In the genomic region with DNA sequence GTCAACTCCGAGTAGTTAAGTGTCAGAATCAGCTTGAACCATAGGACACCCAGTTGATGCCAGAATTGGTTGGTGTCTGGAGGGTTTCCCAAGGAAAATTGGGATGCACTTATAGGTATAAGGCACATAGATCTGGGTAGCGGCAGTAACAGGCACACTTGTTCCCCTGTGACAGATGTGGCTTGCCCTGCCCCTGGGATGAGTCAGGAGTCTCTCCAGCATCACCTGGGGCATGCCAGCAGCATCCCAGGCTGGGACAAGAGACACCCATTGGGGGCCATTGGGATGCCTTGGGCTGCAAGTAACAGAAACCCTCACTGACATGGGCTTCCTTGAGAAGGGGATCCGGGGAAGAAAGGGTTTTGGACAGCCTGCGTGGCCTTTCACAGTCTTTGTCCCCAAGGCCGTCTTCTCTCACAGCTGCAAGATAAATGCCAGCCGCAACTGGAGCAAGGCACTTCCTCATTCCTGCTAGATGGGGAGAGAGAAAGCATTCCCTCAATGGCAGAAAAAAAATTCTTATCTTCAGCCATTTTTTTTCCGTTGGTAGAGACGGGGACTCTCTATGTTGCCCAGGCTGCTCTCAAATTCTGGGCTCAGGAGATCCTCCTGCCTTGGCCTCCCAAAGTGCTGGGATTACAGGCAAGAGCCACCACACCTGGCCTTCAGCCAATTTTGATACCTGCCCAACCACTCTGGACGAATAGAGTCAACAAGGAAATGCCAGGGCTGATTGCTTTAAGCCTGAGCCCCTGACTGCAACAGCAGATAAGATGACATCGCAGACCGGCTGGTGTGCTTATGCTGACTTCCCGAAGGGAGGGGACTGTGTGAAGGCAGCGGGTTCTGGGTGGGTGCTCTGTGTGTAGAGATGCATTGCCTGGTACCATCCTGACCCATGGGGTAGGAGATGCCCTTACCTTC, we compare ENCODE assay signal across 1 cellular context.
A peak's percentile ranks its signal among the peaks of the same experiment; 100 is the strongest.
TF ChIP-seq lines count a peak whose summit lies in the region.

No MANE protein-coding gene starts in this region.

TF ChIP-seq in K562, 482 proteins besides CTCF, POLR2A, EP300 and RAD21 (continued from another document and continues in another):
- no peak for TF ChIP-seq ARID4B (CRISPR knock-in tag; IDR thresholded peaks at IDR 0.05)
- TF ChIP-seq BRCA1 (IDR thresholded peaks at IDR 0.05): no peak
- TF ChIP-seq BRCA1 (CRISPR knock-in tag; IDR thresholded peaks at IDR 0.05): no peak
- TF ChIP-seq HLTF (IDR thresholded peaks at IDR 0.05): no peak
- TF ChIP-seq SRSF1 (IDR thresholded peaks at IDR 0.05; ENCODE audit: low read depth, low read length): no peak
- TF ChIP-seq, protein P1, sequence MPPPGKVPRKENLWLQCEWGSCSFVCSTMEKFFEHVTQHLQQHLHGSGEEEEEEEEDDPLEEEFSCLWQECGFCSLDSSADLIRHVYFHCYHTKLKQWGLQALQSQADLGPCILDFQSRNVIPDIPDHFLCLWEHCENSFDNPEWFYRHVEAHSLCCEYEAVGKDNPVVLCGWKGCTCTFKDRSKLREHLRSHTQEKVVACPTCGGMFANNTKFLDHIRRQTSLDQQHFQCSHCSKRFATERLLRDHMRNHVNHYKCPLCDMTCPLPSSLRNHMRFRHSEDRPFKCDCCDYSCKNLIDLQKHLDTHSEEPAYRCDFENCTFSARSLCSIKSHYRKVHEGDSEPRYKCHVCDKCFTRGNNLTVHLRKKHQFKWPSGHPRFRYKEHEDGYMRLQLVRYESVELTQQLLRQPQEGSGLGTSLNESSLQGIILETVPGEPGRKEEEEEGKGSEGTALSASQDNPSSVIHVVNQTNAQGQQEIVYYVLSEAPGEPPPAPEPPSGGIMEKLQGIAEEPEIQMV (tag; conservative IDR thresholded peaks at IDR 0.05; ENCODE audit: low read depth): no peak
- TF ChIP-seq POLR2B (IDR thresholded peaks at IDR 0.05; ENCODE audit: low read depth, partially characterized antibody): no peak
- TF ChIP-seq PTRF (tag; IDR thresholded peaks at IDR 0.05): no peak
- TF ChIP-seq DIDO1 (tag; IDR thresholded peaks at IDR 0.05; ENCODE audit: low read depth): no peak
- TF ChIP-seq MBD2 (IDR thresholded peaks at IDR 0.05; ENCODE audit: borderline replicate concordance, low read depth): no peak
- TF ChIP-seq PREB (CRISPR knock-in tag; IDR thresholded peaks at IDR 0.05): no peak
- no peak for TF ChIP-seq TGIF2 (CRISPR knock-in tag; IDR thresholded peaks at IDR 0.05)
- TF ChIP-seq CC2D1A (IDR thresholded peaks at IDR 0.05): no peak
- TF ChIP-seq HDAC3 (IDR thresholded peaks at IDR 0.05; ENCODE audit: borderline replicate concordance, partially characterized antibody): peak; percentile 27
- TF ChIP-seq ZNF12 (CRISPR knock-in tag; IDR thresholded peaks at IDR 0.05): no peak
- no peak for TF ChIP-seq ZNF518B (CRISPR knock-in tag; IDR thresholded peaks at IDR 0.05)
- no peak; the same call in 1 of the 2 replicates for TF ChIP-seq ZNF311 (CRISPR knock-in tag; IDR thresholded peaks at IDR 0.05)
- TF ChIP-seq ZNF143 (CRISPR knock-in tag; IDR thresholded peaks at IDR 0.05): no peak
- no peak for TF ChIP-seq MECOM (CRISPR knock-in tag; IDR thresholded peaks at IDR 0.05)
- TF ChIP-seq ZBTB11 (CRISPR knock-in tag; IDR thresholded peaks at IDR 0.05): peak in 1 of 3 experiments; percentile 28; a peak in 1 of 6 replicates
- no peak for TF ChIP-seq ZNF134 (CRISPR knock-in tag; conservative IDR thresholded peaks at IDR 0.05)
- TF ChIP-seq TFAM (CRISPR knock-in tag; conservative IDR thresholded peaks at IDR 0.05): no peak
- TF ChIP-seq, protein P2, sequence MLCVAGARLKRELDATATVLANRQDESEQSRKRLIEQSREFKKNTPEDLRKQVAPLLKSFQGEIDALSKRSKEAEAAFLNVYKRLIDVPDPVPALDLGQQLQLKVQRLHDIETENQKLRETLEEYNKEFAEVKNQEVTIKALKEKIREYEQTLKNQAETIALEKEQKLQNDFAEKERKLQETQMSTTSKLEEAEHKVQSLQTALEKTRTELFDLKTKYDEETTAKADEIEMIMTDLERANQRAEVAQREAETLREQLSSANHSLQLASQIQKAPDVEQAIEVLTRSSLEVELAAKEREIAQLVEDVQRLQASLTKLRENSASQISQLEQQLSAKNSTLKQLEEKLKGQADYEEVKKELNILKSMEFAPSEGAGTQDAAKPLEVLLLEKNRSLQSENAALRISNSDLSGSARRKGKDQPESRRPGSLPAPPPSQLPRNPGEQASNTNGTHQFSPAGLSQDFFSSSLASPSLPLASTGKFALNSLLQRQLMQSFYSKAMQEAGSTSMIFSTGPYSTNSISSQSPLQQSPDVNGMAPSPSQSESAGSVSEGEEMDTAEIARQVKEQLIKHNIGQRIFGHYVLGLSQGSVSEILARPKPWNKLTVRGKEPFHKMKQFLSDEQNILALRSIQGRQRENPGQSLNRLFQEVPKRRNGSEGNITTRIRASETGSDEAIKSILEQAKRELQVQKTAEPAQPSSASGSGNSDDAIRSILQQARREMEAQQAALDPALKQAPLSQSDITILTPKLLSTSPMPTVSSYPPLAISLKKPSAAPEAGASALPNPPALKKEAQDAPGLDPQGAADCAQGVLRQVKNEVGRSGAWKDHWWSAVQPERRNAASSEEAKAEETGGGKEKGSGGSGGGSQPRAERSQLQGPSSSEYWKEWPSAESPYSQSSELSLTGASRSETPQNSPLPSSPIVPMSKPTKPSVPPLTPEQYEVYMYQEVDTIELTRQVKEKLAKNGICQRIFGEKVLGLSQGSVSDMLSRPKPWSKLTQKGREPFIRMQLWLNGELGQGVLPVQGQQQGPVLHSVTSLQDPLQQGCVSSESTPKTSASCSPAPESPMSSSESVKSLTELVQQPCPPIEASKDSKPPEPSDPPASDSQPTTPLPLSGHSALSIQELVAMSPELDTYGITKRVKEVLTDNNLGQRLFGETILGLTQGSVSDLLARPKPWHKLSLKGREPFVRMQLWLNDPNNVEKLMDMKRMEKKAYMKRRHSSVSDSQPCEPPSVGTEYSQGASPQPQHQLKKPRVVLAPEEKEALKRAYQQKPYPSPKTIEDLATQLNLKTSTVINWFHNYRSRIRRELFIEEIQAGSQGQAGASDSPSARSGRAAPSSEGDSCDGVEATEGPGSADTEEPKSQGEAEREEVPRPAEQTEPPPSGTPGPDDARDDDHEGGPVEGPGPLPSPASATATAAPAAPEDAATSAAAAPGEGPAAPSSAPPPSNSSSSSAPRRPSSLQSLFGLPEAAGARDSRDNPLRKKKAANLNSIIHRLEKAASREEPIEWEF (CRISPR knock-in tag; IDR thresholded peaks at IDR 0.05): no peak
- peak; percentile 44; the same call in 1 of the 2 replicates for TF ChIP-seq MYNN (IDR thresholded peaks at IDR 0.05)
- no peak for TF ChIP-seq MYNN (CRISPR knock-in tag; IDR thresholded peaks at IDR 0.05)
- TF ChIP-seq MAFF (IDR thresholded peaks at IDR 0.05; ENCODE audit: low read length): no peak
- no peak for TF ChIP-seq PURB (CRISPR knock-in tag; IDR thresholded peaks at IDR 0.05; ENCODE audit: low read depth)
- no peak for TF ChIP-seq ETV5 (CRISPR knock-in tag; IDR thresholded peaks at IDR 0.05; ENCODE audit: low read depth)
- TF ChIP-seq ZNF764 (CRISPR knock-in tag; IDR thresholded peaks at IDR 0.05; ENCODE audit: low read depth): no peak
- TF ChIP-seq ZNF395 (CRISPR knock-in tag; IDR thresholded peaks at IDR 0.05): no peak
- TF ChIP-seq DDX20 (tag; IDR thresholded peaks at IDR 0.05; ENCODE audit: low read depth): no peak
- no peak for TF ChIP-seq MTF1 (CRISPR knock-in tag; IDR thresholded peaks at IDR 0.05; ENCODE audit: borderline replicate concordance)
